In genomic region chr11:96293109-96293508, GRCh38 we compare ENCODE assay signal across 19 cellular contexts. TPM values are rescaled to one million over a fixed set of nuclear protein-coding genes. Genes with fewer than 3 reads are reported as not detected.
A peak's percentile ranks its signal among the peaks of the same experiment; 100 is the strongest.
DNase-seq lines count a peak whose midpoint lies in the region; ATAC-seq and TF ChIP-seq lines count a peak whose summit lies in the region.
"Had no signal": no experiment of that assay in that cellular context is flagged by ENCODE, and none has a peak within 500 bp of the region (broad histone marks: within the 10 kb centered on the region; RNA-seq: fewer than 3 reads in every experiment).

No MANE protein-coding gene starts in this region.

- WGBS in tibial nerve, 2 donors: 49 to 51% methylated on average over 2 of the region's 2 CpGs

- POLR2A ChIA-PET in activated CD4-positive, alpha-beta T cell treated with anti-CD3 and anti-CD28 coated beads, Interleukin-2, amount 10 ng/mL, durations not matched to agents 7 days and 5 days (lab: Charles Lee): no interaction called here

- H3K4me3 ChIP-seq in tibial nerve: no peak overlapping the region

- H3K4me3 Mint-ChIP-seq in activated T-cell treated with anti-CD3 and anti-CD28 coated beads, Interleukin-2, amount 50 U/mL, for 72 hours: peak overlapping the region; percentile 18 to 80
- peak overlapping the region; percentile 12 for H3K4me3 Mint-ChIP-seq in activated naive CD8-positive, alpha-beta T cell treated with anti-CD3 and anti-CD28 coated beads for 36 hours
- no peak overlapping the region for H3K4me3 Mint-ChIP-seq in memory B cell
- H3K4me3 Mint-ChIP-seq in activated CD4-positive, alpha-beta T cell treated with anti-CD3 and anti-CD28 coated beads, Interleukin-2, amount 10 ng/mL, durations not matched to agents 7 days and 5 days: no peak overlapping the region

- H3K4me1 ChIP-seq in tibial nerve: peaks cover 0 to 34% (median 21%) of the 10 kb centered on the region in 4 donors

- DNase-seq in activated T-cell treated with anti-CD3 and anti-CD28 coated beads, Interleukin-2, amount 50 U/mL, for 72 hours: no peak
- DNase-seq in activated T-cell treated with anti-CD3 and anti-CD28 coated beads for 4 hours: no peak
- DNase-seq in activated naive CD8-positive, alpha-beta T cell treated with anti-CD3 and anti-CD28 coated beads for 36 hours: no peak
- no peak for DNase-seq in memory B cell (ENCODE audit: low spot score in 2 of 2)
- DNase-seq in tibial nerve (ENCODE audit: low spot score in 2 of 2): no peak
- no peak for DNase-seq in activated CD4-positive, alpha-beta T cell treated with anti-CD3 and anti-CD28 coated beads, Interleukin-2, amount 10 ng/mL, durations not matched to agents 7 days and 5 days
- DNase-seq in ecto neural progenitor cell (ENCODE audit: low spot score): no peak
- no peak for DNase-seq in H4 (ENCODE audit: low spot score)
- DNase-seq: ACHN; activated CD4-positive, CD25-positive, alpha-beta regulatory T cell treated with anti-CD3 and anti-CD28 coated beads, Interleukin-2, amount 50 U/mL, for 72 hours; Calu3; central memory CD4-positive, alpha-beta T cell; glutamatergic neuron; H7; KBM-7; kidney glomerular epithelial cell; naive B cell; PC-3; stimulated activated CD4-positive, alpha-beta T cell treated with anti-CD3 and anti-CD28 coated beads, Interleukin-4, amount 100 ng/mL, for 1 hour had no signal

- no peaks in the 10 kb centered on the region for H3K9me3 Mint-ChIP-seq in activated T-cell treated with anti-CD3 and anti-CD28 coated beads, Interleukin-2, amount 50 U/mL, for 72 hours
- no peaks in the 10 kb centered on the region for H3K9me3 Mint-ChIP-seq in activated naive CD8-positive, alpha-beta T cell treated with anti-CD3 and anti-CD28 coated beads for 36 hours
- no peaks in the 10 kb centered on the region for H3K9me3 Mint-ChIP-seq in memory B cell
- H3K9me3 Mint-ChIP-seq in activated CD4-positive, alpha-beta T cell treated with anti-CD3 and anti-CD28 coated beads, Interleukin-2, amount 10 ng/mL, durations not matched to agents 7 days and 5 days: no peaks in the 10 kb centered on the region
- H3K9me3 Mint-ChIP-seq: naive B cell had no signal

- H3K27ac ChIP-seq in tibial nerve: peak overlapping the region; percentile 16 to 83 (median 46)

- no peaks in the 10 kb centered on the region for H3K36me3 ChIP-seq in tibial nerve

- peak; percentile 2 to 12 for ATAC-seq in activated T-cell treated with anti-CD3 and anti-CD28 coated beads, Interleukin-2, amount 50 U/mL, for 72 hours (replicated peaks in 1 of 2)
- ATAC-seq in memory B cell (ENCODE audit: low read depth): no peak
- ATAC-seq: PC-3 had no signal

- no peaks in the 10 kb centered on the region for H3K27me3 ChIP-seq in tibial nerve

- H3K9me3 ChIP-seq in tibial nerve: no peaks in the 10 kb centered on the region

- peaks cover 0 to 10% of the 10 kb centered on the region in 2 donors for H3K36me3 Mint-ChIP-seq in activated T-cell treated with anti-CD3 and anti-CD28 coated beads, Interleukin-2, amount 50 U/mL, for 72 hours (ENCODE audit: insufficient read depth in 2 of 2)
- H3K36me3 Mint-ChIP-seq in activated naive CD8-positive, alpha-beta T cell treated with anti-CD3 and anti-CD28 coated beads for 36 hours: peaks cover 31% of the 10 kb centered on the region
- peaks cover 14% of the 10 kb centered on the region for H3K36me3 Mint-ChIP-seq in memory B cell
- peaks cover 29% of the 10 kb centered on the region for H3K36me3 Mint-ChIP-seq in activated CD4-positive, alpha-beta T cell treated with anti-CD3 and anti-CD28 coated beads, Interleukin-2, amount 10 ng/mL, durations not matched to agents 7 days and 5 days (ENCODE audit: low read depth)

- peaks cover 87% of the 10 kb centered on the region for H3K4me1 Mint-ChIP-seq in activated T-cell treated with anti-CD3 and anti-CD28 coated beads, Interleukin-2, amount 50 U/mL, for 72 hours (ENCODE audit: low read depth)
- peaks cover 83% of the 10 kb centered on the region for H3K4me1 Mint-ChIP-seq in activated naive CD8-positive, alpha-beta T cell treated with anti-CD3 and anti-CD28 coated beads for 36 hours
- peaks cover 27% of the 10 kb centered on the region for H3K4me1 Mint-ChIP-seq in memory B cell
- H3K4me1 Mint-ChIP-seq in activated CD4-positive, alpha-beta T cell treated with anti-CD3 and anti-CD28 coated beads, Interleukin-2, amount 10 ng/mL, durations not matched to agents 7 days and 5 days: peaks cover 49% of the 10 kb centered on the region

- no peak for TF ChIP-seq CTCF in tibial nerve (IDR thresholded peaks at IDR 0.05)

- no peak overlapping the region for H3K27ac Mint-ChIP-seq in activated T-cell treated with anti-CD3 and anti-CD28 coated beads, Interleukin-2, amount 50 U/mL, for 72 hours
- peak overlapping the region; percentile 66 for H3K27ac Mint-ChIP-seq in activated naive CD8-positive, alpha-beta T cell treated with anti-CD3 and anti-CD28 coated beads for 36 hours
- H3K27ac Mint-ChIP-seq in memory B cell: peak overlapping the region; percentile 83
- no peak overlapping the region for H3K27ac Mint-ChIP-seq in activated CD4-positive, alpha-beta T cell treated with anti-CD3 and anti-CD28 coated beads, Interleukin-2, amount 10 ng/mL, durations not matched to agents 7 days and 5 days

- no peaks in the 10 kb centered on the region for H3K27me3 Mint-ChIP-seq in activated T-cell treated with anti-CD3 and anti-CD28 coated beads, Interleukin-2, amount 50 U/mL, for 72 hours (ENCODE audit: low read depth)
- H3K27me3 Mint-ChIP-seq in activated naive CD8-positive, alpha-beta T cell treated with anti-CD3 and anti-CD28 coated beads for 36 hours: no peaks in the 10 kb centered on the region
- H3K27me3 Mint-ChIP-seq in memory B cell: no peaks in the 10 kb centered on the region
- H3K27me3 Mint-ChIP-seq in activated CD4-positive, alpha-beta T cell treated with anti-CD3 and anti-CD28 coated beads, Interleukin-2, amount 10 ng/mL, durations not matched to agents 7 days and 5 days: no peaks in the 10 kb centered on the region
- H3K27me3 Mint-ChIP-seq: naive B cell had no signal

- CTCF ChIA-PET in activated CD4-positive, alpha-beta T cell treated with anti-CD3 and anti-CD28 coated beads, Interleukin-2, amount 10 ng/mL, durations not matched to agents 7 days and 5 days (lab: Charles Lee): interaction anchor here (0.6 to 1.4 kb wide), 3 partner anchors 16 to 62 kb away, joined by 3 to 4 read pairs (median 3); partner anchors contain the start of gene MAML2

- TF ChIP-seq POLR2A in tibial nerve (IDR thresholded peaks at IDR 0.05): no peak

- TF ChIP-seq EP300 in tibial nerve (IDR thresholded peaks at IDR 0.05): no peak

RNA-seq across cellular contexts. Expression of gene MAML2, which starts 49.9 kb away (rescaled TPM):
- 10 to 100 TPM; 30.5 to 34.6 TPM for total RNA-seq in activated T-cell treated with anti-CD3 and anti-CD28 coated beads, Interleukin-2, amount 50 U/mL, for 72 hours
- 10 to 100 TPM; 14.1 to 14.3 TPM for total RNA-seq in activated naive CD8-positive, alpha-beta T cell treated with anti-CD3 and anti-CD28 coated beads for 36 hours
- 10 to 100 TPM; 20.5 to 38.4 (median 27.9) TPM for total RNA-seq in tibial nerve
- 10 to 100 TPM; 23.4 to 27.2 TPM for total RNA-seq in activated CD4-positive, alpha-beta T cell treated with anti-CD3 and anti-CD28 coated beads, Interleukin-2, amount 10 ng/mL, durations not matched to agents 7 days and 5 days
- total RNA-seq in H4 (2014; rRNA removed; shearing (Covaris generic)): 2.3 and 4.3 TPM in 2 replicates

Comparison
In these comparisons a context has a peak if more than half of its experiments do, and no peak if none do; other contexts are left out.
1. H3K27ac Mint-ChIP-seq: peak in activated naive CD8-positive, alpha-beta T cell treated with anti-CD3 and anti-CD28 coated beads for 36 hours (single experiment) and memory B cell (single experiment); none in activated T-cell treated with anti-CD3 and anti-CD28 coated beads, Interleukin-2, amount 50 U/mL, for 72 hours (single experiment) and activated CD4-positive, alpha-beta T cell treated with anti-CD3 and anti-CD28 coated beads, Interleukin-2, amount 10 ng/mL, durations not matched to agents 7 days and 5 days (single experiment).
2. H3K4me3 Mint-ChIP-seq: peak in activated T-cell treated with anti-CD3 and anti-CD28 coated beads, Interleukin-2, amount 50 U/mL, for 72 hours (2 of 2) and activated naive CD8-positive, alpha-beta T cell treated with anti-CD3 and anti-CD28 coated beads for 36 hours (single experiment); none in memory B cell (single experiment) and activated CD4-positive, alpha-beta T cell treated with anti-CD3 and anti-CD28 coated beads, Interleukin-2, amount 10 ng/mL, durations not matched to agents 7 days and 5 days (single experiment).